In the genomic region with DNA sequence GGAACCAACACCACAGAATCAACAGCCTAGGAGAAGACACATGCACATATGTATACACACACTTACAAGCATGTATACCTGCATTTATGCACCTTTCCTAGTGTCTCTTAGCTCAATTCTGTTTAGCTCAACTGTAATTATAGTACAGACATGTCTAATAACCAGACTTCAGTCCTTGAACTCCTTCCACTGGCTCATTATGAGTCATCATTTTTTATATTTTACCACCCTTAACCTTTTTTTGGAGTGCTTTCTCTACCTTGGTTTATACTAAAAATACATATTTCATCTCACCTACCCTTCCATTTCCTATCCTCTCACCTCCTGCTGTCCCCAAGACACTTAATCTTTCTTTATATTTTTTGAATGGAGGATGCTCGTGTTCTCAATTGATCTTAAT, we compare ENCODE assay signal across 2 cellular contexts.
A peak's percentile ranks its signal among the peaks of the same experiment; 100 is the strongest.
TF ChIP-seq lines count a peak whose summit lies in the region.

No MANE protein-coding gene starts in this region.

TF ChIP-seq in GM23338, 12 proteins besides CTCF, POLR2A, EP300 and RAD21 (continued from another document):
- TF ChIP-seq, protein P1, sequence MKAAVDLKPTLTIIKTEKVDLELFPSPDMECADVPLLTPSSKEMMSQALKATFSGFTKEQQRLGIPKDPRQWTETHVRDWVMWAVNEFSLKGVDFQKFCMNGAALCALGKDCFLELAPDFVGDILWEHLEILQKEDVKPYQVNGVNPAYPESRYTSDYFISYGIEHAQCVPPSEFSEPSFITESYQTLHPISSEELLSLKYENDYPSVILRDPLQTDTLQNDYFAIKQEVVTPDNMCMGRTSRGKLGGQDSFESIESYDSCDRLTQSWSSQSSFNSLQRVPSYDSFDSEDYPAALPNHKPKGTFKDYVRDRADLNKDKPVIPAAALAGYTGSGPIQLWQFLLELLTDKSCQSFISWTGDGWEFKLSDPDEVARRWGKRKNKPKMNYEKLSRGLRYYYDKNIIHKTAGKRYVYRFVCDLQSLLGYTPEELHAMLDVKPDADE (IDR thresholded peaks at IDR 0.05), result no peak
- TF ChIP-seq ZNF331 (CRISPR knock-in tag; IDR thresholded peaks at IDR 0.05; ENCODE audit: low read depth) (no peak), EZH2phosphoT487 (IDR thresholded peaks at IDR 0.05; ENCODE audit: unreplicated experiment) (no peak), NANOG (IDR thresholded peaks at IDR 0.05; ENCODE audit: borderline replicate concordance) (no peak), EZH2 (IDR thresholded peaks at IDR 0.05; ENCODE audit: low read depth, unreplicated experiment) (no peak), POLR2AphosphoS5 (IDR thresholded peaks at IDR 0.05; ENCODE audit: low read depth) (no peak), STAT1 (IDR thresholded peaks at IDR 0.05; ENCODE audit: unreplicated experiment) (no peak)
- TF ChIP-seq, protein P2, sequence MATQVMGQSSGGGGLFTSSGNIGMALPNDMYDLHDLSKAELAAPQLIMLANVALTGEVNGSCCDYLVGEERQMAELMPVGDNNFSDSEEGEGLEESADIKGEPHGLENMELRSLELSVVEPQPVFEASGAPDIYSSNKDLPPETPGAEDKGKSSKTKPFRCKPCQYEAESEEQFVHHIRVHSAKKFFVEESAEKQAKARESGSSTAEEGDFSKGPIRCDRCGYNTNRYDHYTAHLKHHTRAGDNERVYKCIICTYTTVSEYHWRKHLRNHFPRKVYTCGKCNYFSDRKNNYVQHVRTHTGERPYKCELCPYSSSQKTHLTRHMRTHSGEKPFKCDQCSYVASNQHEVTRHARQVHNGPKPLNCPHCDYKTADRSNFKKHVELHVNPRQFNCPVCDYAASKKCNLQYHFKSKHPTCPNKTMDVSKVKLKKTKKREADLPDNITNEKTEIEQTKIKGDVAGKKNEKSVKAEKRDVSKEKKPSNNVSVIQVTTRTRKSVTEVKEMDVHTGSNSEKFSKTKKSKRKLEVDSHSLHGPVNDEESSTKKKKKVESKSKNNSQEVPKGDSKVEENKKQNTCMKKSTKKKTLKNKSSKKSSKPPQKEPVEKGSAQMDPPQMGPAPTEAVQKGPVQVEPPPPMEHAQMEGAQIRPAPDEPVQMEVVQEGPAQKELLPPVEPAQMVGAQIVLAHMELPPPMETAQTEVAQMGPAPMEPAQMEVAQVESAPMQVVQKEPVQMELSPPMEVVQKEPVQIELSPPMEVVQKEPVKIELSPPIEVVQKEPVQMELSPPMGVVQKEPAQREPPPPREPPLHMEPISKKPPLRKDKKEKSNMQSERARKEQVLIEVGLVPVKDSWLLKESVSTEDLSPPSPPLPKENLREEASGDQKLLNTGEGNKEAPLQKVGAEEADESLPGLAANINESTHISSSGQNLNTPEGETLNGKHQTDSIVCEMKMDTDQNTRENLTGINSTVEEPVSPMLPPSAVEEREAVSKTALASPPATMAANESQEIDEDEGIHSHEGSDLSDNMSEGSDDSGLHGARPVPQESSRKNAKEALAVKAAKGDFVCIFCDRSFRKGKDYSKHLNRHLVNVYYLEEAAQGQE (IDR thresholded peaks at IDR 0.05; ENCODE audit: unreplicated experiment), result no peak
- TF ChIP-seq, protein P3, sequence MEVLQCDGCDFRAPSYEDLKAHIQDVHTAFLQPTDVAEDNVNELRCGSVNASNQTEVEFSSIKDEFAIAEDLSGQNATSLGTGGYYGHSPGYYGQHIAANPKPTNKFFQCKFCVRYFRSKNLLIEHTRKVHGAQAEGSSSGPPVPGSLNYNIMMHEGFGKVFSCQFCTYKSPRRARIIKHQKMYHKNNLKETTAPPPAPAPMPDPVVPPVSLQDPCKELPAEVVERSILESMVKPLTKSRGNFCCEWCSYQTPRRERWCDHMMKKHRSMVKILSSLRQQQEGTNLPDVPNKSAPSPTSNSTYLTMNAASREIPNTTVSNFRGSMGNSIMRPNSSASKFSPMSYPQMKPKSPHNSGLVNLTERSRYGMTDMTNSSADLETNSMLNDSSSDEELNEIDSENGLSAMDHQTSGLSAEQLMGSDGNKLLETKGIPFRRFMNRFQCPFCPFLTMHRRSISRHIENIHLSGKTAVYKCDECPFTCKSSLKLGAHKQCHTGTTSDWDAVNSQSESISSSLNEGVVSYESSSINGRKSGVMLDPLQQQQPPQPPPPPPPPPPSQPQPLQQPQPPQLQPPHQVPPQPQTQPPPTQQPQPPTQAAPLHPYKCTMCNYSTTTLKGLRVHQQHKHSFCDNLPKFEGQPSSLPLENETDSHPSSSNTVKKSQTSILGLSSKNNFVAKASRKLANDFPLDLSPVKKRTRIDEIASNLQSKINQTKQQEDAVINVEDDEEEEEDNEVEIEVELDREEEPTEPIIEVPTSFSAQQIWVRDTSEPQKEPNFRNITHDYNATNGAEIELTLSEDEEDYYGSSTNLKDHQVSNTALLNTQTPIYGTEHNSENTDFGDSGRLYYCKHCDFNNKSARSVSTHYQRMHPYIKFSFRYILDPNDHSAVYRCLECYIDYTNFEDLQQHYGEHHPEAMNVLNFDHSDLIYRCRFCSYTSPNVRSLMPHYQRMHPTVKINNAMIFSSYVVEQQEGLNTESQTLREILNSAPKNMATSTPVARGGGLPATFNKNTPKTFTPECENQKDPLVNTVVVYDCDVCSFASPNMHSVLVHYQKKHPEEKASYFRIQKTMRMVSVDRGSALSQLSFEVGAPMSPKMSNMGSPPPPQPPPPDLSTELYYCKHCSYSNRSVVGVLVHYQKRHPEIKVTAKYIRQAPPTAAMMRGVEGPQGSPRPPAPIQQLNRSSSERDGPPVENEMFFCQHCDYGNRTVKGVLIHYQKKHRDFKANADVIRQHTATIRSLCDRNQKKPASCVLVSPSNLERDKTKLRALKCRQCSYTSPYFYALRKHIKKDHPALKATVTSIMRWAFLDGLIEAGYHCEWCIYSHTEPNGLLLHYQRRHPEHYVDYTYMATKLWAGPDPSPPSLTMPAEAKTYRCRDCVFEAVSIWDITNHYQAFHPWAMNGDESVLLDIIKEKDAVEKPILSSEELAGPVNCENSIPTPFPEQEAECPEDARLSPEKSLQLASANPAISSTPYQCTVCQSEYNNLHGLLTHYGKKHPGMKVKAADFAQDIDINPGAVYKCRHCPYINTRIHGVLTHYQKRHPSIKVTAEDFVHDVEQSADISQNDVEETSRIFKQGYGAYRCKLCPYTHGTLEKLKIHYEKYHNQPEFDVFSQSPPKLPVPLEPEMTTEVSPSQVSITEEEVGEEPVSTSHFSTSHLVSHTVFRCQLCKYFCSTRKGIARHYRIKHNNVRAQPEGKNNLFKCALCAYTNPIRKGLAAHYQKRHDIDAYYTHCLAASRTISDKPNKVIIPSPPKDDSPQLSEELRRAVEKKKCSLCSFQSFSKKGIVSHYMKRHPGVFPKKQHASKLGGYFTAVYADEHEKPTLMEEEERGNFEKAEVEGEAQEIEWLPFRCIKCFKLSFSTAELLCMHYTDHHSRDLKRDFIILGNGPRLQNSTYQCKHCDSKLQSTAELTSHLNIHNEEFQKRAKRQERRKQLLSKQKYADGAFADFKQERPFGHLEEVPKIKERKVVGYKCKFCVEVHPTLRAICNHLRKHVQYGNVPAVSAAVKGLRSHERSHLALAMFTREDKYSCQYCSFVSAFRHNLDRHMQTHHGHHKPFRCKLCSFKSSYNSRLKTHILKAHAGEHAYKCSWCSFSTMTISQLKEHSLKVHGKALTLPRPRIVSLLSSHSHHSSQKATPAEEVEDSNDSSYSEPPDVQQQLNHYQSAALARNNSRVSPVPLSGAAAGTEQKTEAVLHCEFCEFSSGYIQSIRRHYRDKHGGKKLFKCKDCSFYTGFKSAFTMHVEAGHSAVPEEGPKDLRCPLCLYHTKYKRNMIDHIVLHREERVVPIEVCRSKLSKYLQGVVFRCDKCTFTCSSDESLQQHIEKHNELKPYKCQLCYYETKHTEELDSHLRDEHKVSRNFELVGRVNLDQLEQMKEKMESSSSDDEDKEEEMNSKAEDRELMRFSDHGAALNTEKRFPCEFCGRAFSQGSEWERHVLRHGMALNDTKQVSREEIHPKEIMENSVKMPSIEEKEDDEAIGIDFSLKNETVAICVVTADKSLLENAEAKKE (CRISPR knock-in tag; IDR thresholded peaks at IDR 0.05), result no peak

TF ChIP-seq in K562, 482 proteins besides CTCF, POLR2A, EP300 and RAD21 (continued from another document):
- TF ChIP-seq, protein P4, sequence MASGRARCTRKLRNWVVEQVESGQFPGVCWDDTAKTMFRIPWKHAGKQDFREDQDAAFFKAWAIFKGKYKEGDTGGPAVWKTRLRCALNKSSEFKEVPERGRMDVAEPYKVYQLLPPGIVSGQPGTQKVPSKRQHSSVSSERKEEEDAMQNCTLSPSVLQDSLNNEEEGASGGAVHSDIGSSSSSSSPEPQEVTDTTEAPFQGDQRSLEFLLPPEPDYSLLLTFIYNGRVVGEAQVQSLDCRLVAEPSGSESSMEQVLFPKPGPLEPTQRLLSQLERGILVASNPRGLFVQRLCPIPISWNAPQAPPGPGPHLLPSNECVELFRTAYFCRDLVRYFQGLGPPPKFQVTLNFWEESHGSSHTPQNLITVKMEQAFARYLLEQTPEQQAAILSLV (tag; IDR thresholded peaks at IDR 0.05), result no peak
- TF ChIP-seq HDAC6 (IDR thresholded peaks at IDR 0.05; ENCODE audit: low read depth, low read length) (no peak), PHB (CRISPR knock-in tag; IDR thresholded peaks at IDR 0.05) (no peak), ZNF316 (IDR thresholded peaks at IDR 0.05) (0 out of 2 replicates have a peak, but pooled peaks have one; percentile 12), NFE2 (IDR thresholded peaks at IDR 0.05; ENCODE audit: low read depth) (0 out of 2 replicates have a peak, but pooled peaks have one; percentile 9), POLR2AphosphoS5 (IDR thresholded peaks at IDR 0.05; ENCODE audit: control insufficient read depth, insufficient read depth, low read depth, low read length) (no peak), ZNF311 (CRISPR knock-in tag; IDR thresholded peaks at IDR 0.05) (no peak), POLR2B (IDR thresholded peaks at IDR 0.05; ENCODE audit: low read depth, partially characterized antibody) (no peak), ZNF282 (CRISPR knock-in tag; IDR thresholded peaks at IDR 0.05) (no peak), ZNF408 (CRISPR knock-in tag; IDR thresholded peaks at IDR 0.05; ENCODE audit: low read depth) (no peak), KDM2B (CRISPR knock-in tag; IDR thresholded peaks at IDR 0.05) (no peak), NFYB (IDR thresholded peaks at IDR 0.05; ENCODE audit: extremely low read depth, insufficient read length) (no peak), ZNF76 (CRISPR knock-in tag; IDR thresholded peaks at IDR 0.05; ENCODE audit: borderline replicate concordance) (no peak), ZNF41 (CRISPR knock-in tag; conservative IDR thresholded peaks at IDR 0.05) (no peak)
- TF ChIP-seq, protein P5, sequence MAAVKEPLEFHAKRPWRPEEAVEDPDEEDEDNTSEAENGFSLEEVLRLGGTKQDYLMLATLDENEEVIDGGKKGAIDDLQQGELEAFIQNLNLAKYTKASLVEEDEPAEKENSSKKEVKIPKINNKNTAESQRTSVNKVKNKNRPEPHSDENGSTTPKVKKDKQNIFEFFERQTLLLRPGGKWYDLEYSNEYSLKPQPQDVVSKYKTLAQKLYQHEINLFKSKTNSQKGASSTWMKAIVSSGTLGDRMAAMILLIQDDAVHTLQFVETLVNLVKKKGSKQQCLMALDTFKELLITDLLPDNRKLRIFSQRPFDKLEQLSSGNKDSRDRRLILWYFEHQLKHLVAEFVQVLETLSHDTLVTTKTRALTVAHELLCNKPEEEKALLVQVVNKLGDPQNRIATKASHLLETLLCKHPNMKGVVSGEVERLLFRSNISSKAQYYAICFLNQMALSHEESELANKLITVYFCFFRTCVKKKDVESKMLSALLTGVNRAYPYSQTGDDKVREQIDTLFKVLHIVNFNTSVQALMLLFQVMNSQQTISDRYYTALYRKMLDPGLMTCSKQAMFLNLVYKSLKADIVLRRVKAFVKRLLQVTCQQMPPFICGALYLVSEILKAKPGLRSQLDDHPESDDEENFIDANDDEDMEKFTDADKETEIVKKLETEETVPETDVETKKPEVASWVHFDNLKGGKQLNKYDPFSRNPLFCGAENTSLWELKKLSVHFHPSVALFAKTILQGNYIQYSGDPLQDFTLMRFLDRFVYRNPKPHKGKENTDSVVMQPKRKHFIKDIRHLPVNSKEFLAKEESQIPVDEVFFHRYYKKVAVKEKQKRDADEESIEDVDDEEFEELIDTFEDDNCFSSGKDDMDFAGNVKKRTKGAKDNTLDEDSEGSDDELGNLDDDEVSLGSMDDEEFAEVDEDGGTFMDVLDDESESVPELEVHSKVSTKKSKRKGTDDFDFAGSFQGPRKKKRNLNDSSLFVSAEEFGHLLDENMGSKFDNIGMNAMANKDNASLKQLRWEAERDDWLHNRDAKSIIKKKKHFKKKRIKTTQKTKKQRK (IDR thresholded peaks at IDR 0.05; ENCODE audit: borderline replicate concordance, low read depth, low read length), result no peak
- TF ChIP-seq, protein P6, sequence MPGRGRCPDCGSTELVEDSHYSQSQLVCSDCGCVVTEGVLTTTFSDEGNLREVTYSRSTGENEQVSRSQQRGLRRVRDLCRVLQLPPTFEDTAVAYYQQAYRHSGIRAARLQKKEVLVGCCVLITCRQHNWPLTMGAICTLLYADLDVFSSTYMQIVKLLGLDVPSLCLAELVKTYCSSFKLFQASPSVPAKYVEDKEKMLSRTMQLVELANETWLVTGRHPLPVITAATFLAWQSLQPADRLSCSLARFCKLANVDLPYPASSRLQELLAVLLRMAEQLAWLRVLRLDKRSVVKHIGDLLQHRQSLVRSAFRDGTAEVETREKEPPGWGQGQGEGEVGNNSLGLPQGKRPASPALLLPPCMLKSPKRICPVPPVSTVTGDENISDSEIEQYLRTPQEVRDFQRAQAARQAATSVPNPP (IDR thresholded peaks at IDR 0.05; ENCODE audit: borderline replicate concordance, insufficient read depth, insufficient read length), result no peak
- TF ChIP-seq, protein P7, sequence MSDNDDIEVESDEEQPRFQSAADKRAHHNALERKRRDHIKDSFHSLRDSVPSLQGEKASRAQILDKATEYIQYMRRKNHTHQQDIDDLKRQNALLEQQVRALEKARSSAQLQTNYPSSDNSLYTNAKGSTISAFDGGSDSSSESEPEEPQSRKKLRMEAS (CRISPR knock-in tag; IDR thresholded peaks at IDR 0.05), result no peak
- TF ChIP-seq, protein P8, sequence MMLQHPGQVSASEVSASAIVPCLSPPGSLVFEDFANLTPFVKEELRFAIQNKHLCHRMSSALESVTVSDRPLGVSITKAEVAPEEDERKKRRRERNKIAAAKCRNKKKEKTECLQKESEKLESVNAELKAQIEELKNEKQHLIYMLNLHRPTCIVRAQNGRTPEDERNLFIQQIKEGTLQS (IDR thresholded peaks at IDR 0.05), result peak; percentile 23; the same call in 1 of the 2 replicates
- TF ChIP-seq, protein P8 (CRISPR knock-in tag; conservative IDR thresholded peaks at IDR 0.05), result no peak
